15 cellular contexts compared by ENCODE assay signal in genomic region chr1:2523191-2523890, GRCh38. TPM values are rescaled to one million over a fixed set of nuclear protein-coding genes. Genes with fewer than 3 reads are reported as not detected.
DNase-seq lines count a peak whose midpoint lies in the region; ATAC-seq and TF ChIP-seq lines count a peak whose summit lies in the region.
"Had no signal": no experiment of that assay in that cellular context is flagged by ENCODE, and none has a peak within 500 bp of the region (broad histone marks: within the 10 kb centered on the region; RNA-seq: fewer than 3 reads in every experiment).

No MANE protein-coding gene starts in this region.

- H2BK12ac ChIP-seq in trophoblast cell (ENCODE audit: low read length), result no peak overlapping the region

- H3K79me1 ChIP-seq in trophoblast cell (ENCODE audit: low read length), result peaks cover 7% of the 10 kb centered on the region

- no peak overlapping the region for H2AFZ ChIP-seq in trophoblast cell (ENCODE audit: insufficient read depth, low read length, poor library complexity)
- H2AFZ ChIP-seq: GM23248 had no signal

- H2BK120ac ChIP-seq in trophoblast cell (ENCODE audit: insufficient read depth, low read length, poor library complexity), result no peak overlapping the region

- no peak overlapping the region for H3K14ac ChIP-seq in trophoblast cell (ENCODE audit: low read length)

- no peak overlapping the region for H3K4me3 Mint-ChIP-seq in chondrocyte (ENCODE audit: unreplicated experiment)

- H3K36me3 Mint-ChIP-seq in chondrocyte (ENCODE audit: low read depth), result peaks cover 12% of the 10 kb centered on the region

- peaks cover 35% of the 10 kb centered on the region for H3K4me1 Mint-ChIP-seq in chondrocyte (ENCODE audit: low read depth)

- TF ChIP-seq CTCF in GM12864 (IDR thresholded peaks at IDR 0.05; ENCODE audit: low read depth, low read length, missing control alignments), result peak; percentile 30
- no peak for TF ChIP-seq CTCF in chondrocyte (IDR thresholded peaks at IDR 0.05)

- H3K4ac ChIP-seq in trophoblast cell (ENCODE audit: low read depth, low read length), result peak overlapping the region; percentile 66

- DNase-seq in GM12864 (ENCODE audit: low read depth), result no peak
- DNase-seq in T-helper 9 cell, result peak; percentile 24
- DNase-seq in chondrocyte (ENCODE audit: low spot score), result no peak
- no peak for DNase-seq in trophoblast cell
- no peak for DNase-seq in HK-2 (ENCODE audit: unreplicated experiment)
- DNase-seq in Right ventricle myocardium superior, result no peak
- DNase-seq: GM23248; left colon; NCI-H1105; NK-92 treated with Interleukin-12 subunit alpha and Interleukin-12 subunit beta, amount 100 ng/mL, for 24 hours; ovary had no signal

- H3K9ac ChIP-seq in trophoblast cell (ENCODE audit: low read length), result no peak overlapping the region

- no peak overlapping the region for H4K91ac ChIP-seq in trophoblast cell (ENCODE audit: low read depth, low read length)

- no CpG with 5 or more reads among the region's 32 CpGs for whole genome bisulfite sequencing in trophoblast cell (ENCODE audit: extremely low coverage, insufficient coverage, insufficient read length)

- no peak overlapping the region for H3K27ac ChIP-seq in trophoblast cell (ENCODE audit: low read depth, low read length)
- H3K27ac ChIP-seq: GM23248, ovary had no signal

- peak overlapping the region; percentile 51 for H3K27ac Mint-ChIP-seq in chondrocyte (ENCODE audit: unreplicated experiment)

- no peak for ATAC-seq in GM19023 (IDR thresholded peaks at IDR 0.05; ENCODE audit: unreplicated experiment)
- ATAC-seq in HG02870 (IDR thresholded peaks at IDR 0.05; ENCODE audit: unreplicated experiment), result no peak
- no peak for ATAC-seq in Right ventricle myocardium superior (ENCODE audit: poor library complexity)
- ATAC-seq: left colon had no signal

- peaks cover 12% of the 10 kb centered on the region for H3K79me2 ChIP-seq in trophoblast cell (ENCODE audit: control insufficient read depth, insufficient read depth, low read length, poor library complexity)

- H3K4me3 ChIP-seq in GM12864 (ENCODE audit: low read depth, low read length), result no peak overlapping the region
- no peak overlapping the region for H3K4me3 ChIP-seq in trophoblast cell (ENCODE audit: low read depth, low read length)
- H3K4me3 ChIP-seq: GM23248, ovary had no signal

- H3K36me3 ChIP-seq in trophoblast cell (ENCODE audit: control insufficient read depth in 1 of 2, insufficient read depth in 2 of 2, low read length in 2 of 2), result peaks cover 31 to 33% of the 10 kb centered on the region in 2 experiments
- H3K36me3 ChIP-seq: ovary had no signal

- intact Hi-C loops in Right ventricle myocardium superior (cut with DNase I), result no loop called here

- H3K9me3 ChIP-seq in trophoblast cell (ENCODE audit: insufficient read depth, low read depth, low read length), result no peaks in the 10 kb centered on the region
- H3K9me3 ChIP-seq: ovary had no signal

- H3K4me2 ChIP-seq in trophoblast cell (ENCODE audit: low read length), result no peak overlapping the region

- no peak overlapping the region for H3K23ac ChIP-seq in trophoblast cell (ENCODE audit: low read length)

- H3K4me1 ChIP-seq in trophoblast cell (ENCODE audit: control insufficient read depth in 1 of 2, insufficient read depth in 2 of 2, low read length in 2 of 2), result peaks cover 7 to 15% of the 10 kb centered on the region in 2 experiments

- no peak overlapping the region for H4K12ac ChIP-seq in trophoblast cell (ENCODE audit: low read depth, low read length)

- no peak overlapping the region for H2BK5ac ChIP-seq in trophoblast cell (ENCODE audit: low read depth, low read length, poor library complexity)

- no peak overlapping the region for H4K8ac ChIP-seq in trophoblast cell (ENCODE audit: low read depth, low read length)

- no peak overlapping the region for H2AK5ac ChIP-seq in trophoblast cell (ENCODE audit: low read length)

- no peaks in the 10 kb centered on the region for H3K27me3 Mint-ChIP-seq in chondrocyte (ENCODE audit: low read depth)

- H3K27me3 ChIP-seq in trophoblast cell (ENCODE audit: insufficient read depth, low read length), result peaks cover 14% of the 10 kb centered on the region
- H3K27me3 ChIP-seq: ovary had no signal

- no peak overlapping the region for H3K18ac ChIP-seq in trophoblast cell (ENCODE audit: low read length)

- no peaks in the 10 kb centered on the region for H3K9me3 Mint-ChIP-seq in chondrocyte (ENCODE audit: low read depth)

RNA-seq across cellular contexts. Expression of gene PANK4, which starts 3.1 kb away (rescaled TPM):
- total RNA-seq in chondrocyte (19.6 to 32.6 TPM (median 20.5 TPM) in 3 replicates), Right ventricle myocardium superior (45.5 TPM)
- 12.5 and 13.9 TPM in 2 replicates for polyA plus RNA-seq in trophoblast cell (2013)

RNA-seq across cellular contexts. Expression of gene HES5, which starts 6.7 kb away (rescaled TPM):
- total RNA-seq in chondrocyte (not detected in 3 replicates), Right ventricle myocardium superior (1.6 TPM)
- 0.21 and 0.22 TPM in 2 replicates for polyA plus RNA-seq in trophoblast cell (2013)
- total RNA-seq: fibroblast of lung; GM23248; T-helper 2 cell treated with Interferon-gamma antibody and Interleukin-4, amounts not matched to agents 100 ng/mL and 5 ng/mL, for 36 hours had no signal
- polyA plus RNA-seq: fibroblast of lung, GM23248 had no signal

RNA-seq across cellular contexts. Expression of gene TNFRSF14, which starts 32.8 kb away (rescaled TPM):
- 0.95 to 2.5 TPM (median 1.1 TPM) in 3 replicates for total RNA-seq in chondrocyte
- polyA plus RNA-seq in trophoblast cell (2013), result 0.07 and 0.14 TPM in 2 replicates
- 16.0 TPM for total RNA-seq in Right ventricle myocardium superior

RNA-seq across cellular contexts. Expression of gene PLCH2, which starts 47.3 kb away (rescaled TPM):
- 2.4 to 3.4 TPM (median 3.2 TPM) in 3 replicates for total RNA-seq in chondrocyte
- 0.17 and 0.18 TPM in 2 replicates for polyA plus RNA-seq in trophoblast cell (2013)
- 0.13 TPM for total RNA-seq in Right ventricle myocardium superior
- total RNA-seq: GM23248 had no signal
- polyA plus RNA-seq: GM23248 had no signal
